8 cellular contexts compared by ENCODE assay signal in genomic region chr1:27872059-27872801, GRCh38. TPM values are rescaled to one million over a fixed set of nuclear protein-coding genes. Genes with fewer than 3 reads are reported as not detected.
DNase-seq lines count a peak whose midpoint lies in the region; ATAC-seq and TF ChIP-seq lines count a peak whose summit lies in the region.

Gene THEMIS2, plus strand, starts transcription at chr1:27872544. Its CDS starts 28 bp downstream, at chr1:27872572.

- H3K9me3 ChIP-seq in SK-N-MC (ENCODE audit: low read depth, low read length) (no peaks in the 10 kb centered on the region), thoracic aorta (no peaks in the 10 kb centered on the region)

- H3K4me1 Mint-ChIP-seq in activated naive CD4-positive, alpha-beta T cell treated with anti-CD3 and anti-CD28 coated beads for 36 hours (ENCODE audit: low read depth), result peaks cover 51% of the 10 kb centered on the region
- peaks cover 16% of the 10 kb centered on the region for H3K4me1 Mint-ChIP-seq in osteocyte (ENCODE audit: unreplicated experiment)

- H3K36me3 ChIP-seq in SK-N-MC (ENCODE audit: insufficient read depth, low read length) (no peaks in the 10 kb centered on the region), thoracic aorta (no peaks in the 10 kb centered on the region)

- TF ChIP-seq CTCF in HFF-Myc (IDR thresholded peaks at IDR 0.05; ENCODE audit: low read depth, low read length, missing control alignments) (no peak), osteocyte (IDR thresholded peaks at IDR 0.05) (no peak), thoracic aorta (IDR thresholded peaks at IDR 0.05) (no peak)

- no peaks in the 10 kb centered on the region for H3K27me3 Mint-ChIP-seq in activated naive CD4-positive, alpha-beta T cell treated with anti-CD3 and anti-CD28 coated beads for 36 hours (ENCODE audit: low read depth)
- no peaks in the 10 kb centered on the region for H3K27me3 Mint-ChIP-seq in osteocyte (ENCODE audit: unreplicated experiment)

- peak within 1 kb of the TSS; percentile 86 for H3K4me3 Mint-ChIP-seq in activated naive CD4-positive, alpha-beta T cell treated with anti-CD3 and anti-CD28 coated beads for 36 hours
- H3K4me3 Mint-ChIP-seq in osteocyte (ENCODE audit: unreplicated experiment), result peak within 1 kb of the TSS; percentile 78

- peak within 1 kb of the TSS; percentile 74 for H3K27ac Mint-ChIP-seq in activated naive CD4-positive, alpha-beta T cell treated with anti-CD3 and anti-CD28 coated beads for 36 hours
- peak within 1 kb of the TSS; percentile 38 for H3K27ac Mint-ChIP-seq in osteocyte (ENCODE audit: unreplicated experiment)

- no peaks in the 10 kb centered on the region for H3K9me3 Mint-ChIP-seq in activated naive CD4-positive, alpha-beta T cell treated with anti-CD3 and anti-CD28 coated beads for 36 hours
- H3K9me3 Mint-ChIP-seq in osteocyte (ENCODE audit: unreplicated experiment), result no peaks in the 10 kb centered on the region

- CTCF ChIA-PET in activated naive CD4-positive, alpha-beta T cell treated with anti-CD3 and anti-CD28 coated beads for 36 hours (lab: Charles Lee), result interaction anchor here (0.6 kb wide), 1 partner anchor 11 kb away, joined by 3 read pairs; no protein-coding TSS in a partner anchor

- H3K4me3 ChIP-seq in HFF-Myc (replicated peaks; ENCODE audit: low read depth, low read length) (peak within 1 kb of the TSS; percentile 57), SK-N-MC (peak within 1 kb of the TSS; percentile 84), thoracic aorta (peak within 1 kb of the TSS; percentile 85)

- peaks cover 0 to 8% of the 10 kb centered on the region in 2 donors for H3K4me1 ChIP-seq in thoracic aorta (ENCODE audit: control insufficient read depth in 1 of 2, low read depth in 2 of 2)

- DNase-seq in CD1c-positive myeloid dendritic cell (ENCODE audit: extremely low spot score) (peak; percentile 71), HFF-Myc (ENCODE audit: extremely low read depth, low read depth) (no peak), SK-N-MC (ENCODE audit: low read depth, low spot score) (no peak), head of caudate nucleus (peak; percentile 43 to 88 (median 76)), osteocyte (ENCODE audit: extremely low spot score, unreplicated experiment) (no peak), thoracic aorta (ENCODE audit: low spot score) (no peak)
- peak; percentile 81 for DNase-seq in activated naive CD4-positive, alpha-beta T cell treated with anti-CD3 and anti-CD28 coated beads for 36 hours

- no peaks in the 10 kb centered on the region for H3K27me3 ChIP-seq in thoracic aorta (replicated peaks; ENCODE audit: insufficient read depth)

- H3K9ac ChIP-seq in SK-N-MC (ENCODE audit: insufficient read length), result no peak within 1 kb of the TSS

- H3K27ac ChIP-seq in SK-N-MC (no peak within 1 kb of the TSS), thoracic aorta (peak within 1 kb of the TSS in 1 of 2 donors; percentile 56)

- no peak for ATAC-seq in thoracic aorta (ENCODE audit: insufficient number of reproducible peaks, low FRiP score, low read depth)
- no peak for ATAC-seq in GM18498 (IDR thresholded peaks at IDR 0.05; ENCODE audit: unreplicated experiment)

- intact Hi-C loops in activated naive CD4-positive, alpha-beta T cell treated with anti-CD3 and anti-CD28 coated beads for 36 hours (cut with micrococcal nuclease), result loop anchor here (5.0 kb wide), 1 partner anchor 100 kb away; the partner anchor contains the start of gene STX12
- intact Hi-C loops in head of caudate nucleus (cut with DNase I), result no loop called here

- peaks cover 2% of the 10 kb centered on the region for H3K36me3 Mint-ChIP-seq in activated naive CD4-positive, alpha-beta T cell treated with anti-CD3 and anti-CD28 coated beads for 36 hours (ENCODE audit: low read depth)
- no peaks in the 10 kb centered on the region for H3K36me3 Mint-ChIP-seq in osteocyte (ENCODE audit: unreplicated experiment)

RNA-seq across cellular contexts. Expression of gene THEMIS2, which starts in this region (rescaled TPM):
- total RNA-seq in activated naive CD4-positive, alpha-beta T cell treated with anti-CD3 and anti-CD28 coated beads for 36 hours, result 10 to 100 TPM; 12.9 to 17.5 TPM
- total RNA-seq in osteocyte (3.7 and 4.0 TPM in 2 replicates), thoracic aorta (100 to 1,000 TPM in 1 of 2 donors, 10 to 100 TPM in 1; 46.2 to 119 TPM)

Comparison
In these comparisons a context has a peak if more than half of its experiments do, and no peak if none do; other contexts are left out.
1. DNase-seq: peak in CD1c-positive myeloid dendritic cell (single experiment), activated naive CD4-positive, alpha-beta T cell treated with anti-CD3 and anti-CD28 coated beads for 36 hours (single experiment) and head of caudate nucleus (42 of 42); none in HFF-Myc (single experiment), SK-N-MC (single experiment), osteocyte (single experiment) and thoracic aorta (single experiment).
2. Peak in every context shown above with its lines, with median percentiles within 50 percentile points of each other: H3K4me3 ChIP-seq.